Comparison of ENCODE assay signal across 29 cellular contexts in genomic region chr2:406876-407275, GRCh38.
"Had no signal": no experiment of that assay in that cellular context is flagged by ENCODE, and none has a peak within 500 bp of the region (broad histone marks: within the 10 kb centered on the region; RNA-seq: fewer than 3 reads in every experiment).

No MANE protein-coding gene starts in this region.

- FAIRE-seq: astrocyte, endothelial cell of umbilical vein, urothelium cell line had no signal

- H3K9ac ChIP-seq: neural progenitor cell had no signal

- H3K4me3 ChIP-seq: coronary artery, dorsolateral prefrontal cortex, heart right ventricle, neural progenitor cell, testis, transverse colon had no signal

- H3K36me3 ChIP-seq: brain microvascular endothelial cell, heart right ventricle, neural progenitor cell, transverse colon had no signal

- H3K9me3 ChIP-seq: testis, transverse colon had no signal

- H3K36me3 Mint-ChIP-seq: activated naive CD4-positive, alpha-beta T cell treated with anti-CD3 and anti-CD28 coated beads, Interleukin-2, amount 10 ng/mL, durations not matched to agents 7 days and 5 days; activated naive CD8-positive, alpha-beta T cell treated with anti-CD3 and anti-CD28 coated beads, Interleukin-2, amount 10 ng/mL, durations not matched to agents 7 days and 5 days; mesothelial cell of epicardium; neural progenitor cell had no signal

- DNase-seq: activated B cell treated with CpG ODN at 0.5 μM for 24 hours; activated CD4-positive, alpha-beta T cell treated with anti-CD3 and anti-CD28 coated beads for 36 hours; activated CD4-positive, alpha-beta T cell treated with anti-CD3 and anti-CD28 coated beads, Interleukin-2, amount 50 U/mL, for 4 hours; activated effector memory CD4-positive, alpha-beta T cell treated with anti-CD3 and anti-CD28 coated beads, Interleukin-2, amount 50 U/mL, for 16 hours; activated naive CD4-positive, alpha-beta T cell treated with anti-CD3 and anti-CD28 coated beads, Interleukin-2, amount 10 ng/mL, durations not matched to agents 7 days and 5 days; activated naive CD8-positive, alpha-beta T cell treated with anti-CD3 and anti-CD28 coated beads, Interleukin-2, amount 10 ng/mL, durations not matched to agents 7 days and 5 days; activated T-cell treated with anti-CD3 and anti-CD28 coated beads, Interleukin-2, amount 50 U/mL, for 1 hour; amniotic stem cell; brain microvascular endothelial cell; dorsolateral prefrontal cortex; effector memory CD8-positive, alpha-beta T cell; foreskin fibroblast; heart right ventricle; naive thymus-derived CD8-positive, alpha-beta T cell; occipital lobe; posterior cingulate gyrus; right cardiac atrium; stimulated activated CD4-positive, alpha-beta T cell treated with anti-CD3 and anti-CD28 coated beads, Interleukin-2, amount 100 ng/mL, for 48 hours; stimulated activated naive CD4-positive, alpha-beta T cell treated with Interleukin-2 at 50 U/mL for 16 hours; testis; transverse colon had no signal

- H3K27me3 ChIP-seq: brain microvascular endothelial cell, dorsolateral prefrontal cortex, neural progenitor cell, testis, transverse colon had no signal

- H3K4me3 Mint-ChIP-seq: activated B cell treated with CpG ODN at 0.5 μM for 24 hours; activated CD4-positive, alpha-beta T cell treated with anti-CD3 and anti-CD28 coated beads for 36 hours; activated naive CD4-positive, alpha-beta T cell treated with anti-CD3 and anti-CD28 coated beads, Interleukin-2, amount 10 ng/mL, durations not matched to agents 7 days and 5 days; activated naive CD8-positive, alpha-beta T cell treated with anti-CD3 and anti-CD28 coated beads, Interleukin-2, amount 10 ng/mL, durations not matched to agents 7 days and 5 days; activated T-helper 1 cell treated with anti-CD3 and anti-CD28 coated beads, Interleukin-12 subunit alpha, Interleukin-12 subunit beta, Interleukin-2, Interleukin-4 antibody, amounts not matched to agents 30 ng/mL and 10 ng/mL and 1 ng/mL, durations not matched to agents 14 hours and 24 hours and 36 hours; effector memory CD8-positive, alpha-beta T cell; mesothelial cell of epicardium; naive thymus-derived CD8-positive, alpha-beta T cell; neural progenitor cell; T-helper 2 cell treated with Interferon-gamma antibody and Interleukin-4, amounts not matched to agents 5 μg/mL and 100 μg/mL, for 36 hours had no signal

- ATAC-seq: activated CD4-positive, alpha-beta T cell treated with anti-CD3 and anti-CD28 coated beads for 36 hours; effector memory CD8-positive, alpha-beta T cell; heart right ventricle; naive thymus-derived CD8-positive, alpha-beta T cell; right cardiac atrium had no signal

- H3K27ac ChIP-seq: brain microvascular endothelial cell, coronary artery, dorsolateral prefrontal cortex, heart right ventricle, neural progenitor cell, testis, transverse colon had no signal

- H3K27ac Mint-ChIP-seq: activated B cell treated with CpG ODN at 0.5 μM for 24 hours; activated CD4-positive, alpha-beta T cell treated with anti-CD3 and anti-CD28 coated beads for 36 hours; activated naive CD4-positive, alpha-beta T cell treated with anti-CD3 and anti-CD28 coated beads, Interleukin-2, amount 10 ng/mL, durations not matched to agents 7 days and 5 days; activated naive CD8-positive, alpha-beta T cell treated with anti-CD3 and anti-CD28 coated beads, Interleukin-2, amount 10 ng/mL, durations not matched to agents 7 days and 5 days; activated T-helper 1 cell treated with anti-CD3 and anti-CD28 coated beads, Interleukin-12 subunit alpha, Interleukin-12 subunit beta, Interleukin-2, Interleukin-4 antibody, amounts not matched to agents 30 ng/mL and 10 ng/mL and 1 ng/mL, durations not matched to agents 14 hours and 24 hours and 36 hours; effector memory CD8-positive, alpha-beta T cell; mesothelial cell of epicardium; T-helper 2 cell treated with Interferon-gamma antibody and Interleukin-4, amounts not matched to agents 5 μg/mL and 100 μg/mL, for 36 hours had no signal

- H3K4me1 Mint-ChIP-seq: activated B cell treated with CpG ODN at 0.5 μM for 24 hours; activated CD4-positive, alpha-beta T cell treated with anti-CD3 and anti-CD28 coated beads for 36 hours; activated naive CD4-positive, alpha-beta T cell treated with anti-CD3 and anti-CD28 coated beads, Interleukin-2, amount 10 ng/mL, durations not matched to agents 7 days and 5 days; activated naive CD8-positive, alpha-beta T cell treated with anti-CD3 and anti-CD28 coated beads, Interleukin-2, amount 10 ng/mL, durations not matched to agents 7 days and 5 days had no signal

- H3K4me1 ChIP-seq: heart right ventricle, neural progenitor cell, testis, transverse colon had no signal

- H3K27me3 Mint-ChIP-seq: activated B cell treated with CpG ODN at 0.5 μM for 24 hours had no signal
